Comparison of ENCODE assay signal across 8 cellular contexts in the genomic region with DNA sequence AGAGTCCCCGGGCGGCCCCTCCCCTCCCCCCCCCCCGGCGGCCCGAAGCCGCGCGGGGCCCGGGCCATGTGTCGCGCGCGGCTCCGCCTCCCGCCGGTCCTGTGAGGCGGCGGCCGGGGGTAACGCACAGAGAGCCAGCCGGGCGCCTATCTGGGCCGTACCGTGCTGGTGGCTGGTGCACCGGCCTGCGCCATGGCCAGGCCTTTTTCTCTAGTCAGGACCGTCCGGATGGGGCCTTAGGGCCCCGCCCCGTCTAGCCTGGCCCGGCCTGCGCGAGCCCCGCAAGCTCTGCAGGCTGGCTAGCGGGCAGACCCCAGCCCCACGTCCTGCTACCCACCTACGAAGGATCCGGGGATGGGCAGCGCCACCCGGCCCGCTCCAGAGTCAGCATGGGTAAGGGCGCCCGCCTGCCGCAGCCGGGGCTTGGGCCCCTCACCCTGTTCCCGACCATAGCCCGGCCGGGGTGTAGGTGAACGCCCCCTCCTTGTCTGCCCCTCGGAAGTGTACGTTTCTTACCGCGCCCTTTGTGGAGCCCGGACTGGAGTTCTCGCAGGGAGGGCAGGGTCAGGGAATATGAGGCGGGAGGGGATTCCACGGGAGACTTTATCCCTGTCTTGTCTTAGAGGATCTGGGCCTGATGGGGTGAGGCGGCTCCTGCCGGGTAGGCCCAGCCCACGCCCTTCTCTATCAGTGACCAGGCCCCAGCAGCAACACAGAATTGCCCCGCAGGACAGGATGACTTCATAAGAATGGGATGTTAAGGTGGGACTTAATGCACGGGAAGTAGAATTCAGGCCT. TPM values are rescaled to one million over a fixed set of nuclear protein-coding genes. Genes with fewer than 3 reads are reported as not detected.
DNase-seq lines count a peak whose midpoint lies in the region; ATAC-seq and TF ChIP-seq lines count a peak whose summit lies in the region.

Gene CENPT (minus strand): TSS at position 630 of the 798 bp plus-strand sequence. CDS start 13,834 bp downstream, outside the sequence.

- peak within 1 kb of the TSS; percentile 90 for H3K4me3 ChIP-seq in effector memory CD4-positive, alpha-beta T cell (ENCODE audit: insufficient read depth, low read depth, low read length, poor library complexity, severe bottlenecking)
- peak within 1 kb of the TSS; percentile 88 for H3K4me3 ChIP-seq in testis

- H3K4me1 Mint-ChIP-seq in T-helper 2 cell treated with Interferon-gamma antibody and Interleukin-4, amounts not matched to agents 5 μg/mL and 100 μg/mL, for 36 hours (ENCODE audit: low read depth), result peaks cover 41% of the 10 kb centered on the region
- peaks cover 25% of the 10 kb centered on the region for H3K4me1 Mint-ChIP-seq in memory B cell

- WGBS in testis, 2 donors, result 0 to 1% methylated on average over 2 to 36 of the region's 62 CpGs

- intact Hi-C loops in testis (cut with DNase I; ENCODE audit: low total_unique reads), result no loop called here

- H3K27ac ChIP-seq in effector memory CD4-positive, alpha-beta T cell (ENCODE audit: insufficient read depth, low read length, poor library complexity, severe bottlenecking), result peak within 1 kb of the TSS; percentile 89
- peak within 1 kb of the TSS; percentile 89 to 99 for H3K27ac ChIP-seq in testis

- peaks cover 43% of the 10 kb centered on the region for H3K4me1 ChIP-seq in effector memory CD4-positive, alpha-beta T cell (ENCODE audit: control insufficient read depth, insufficient read depth, low read length, poor library complexity, severe bottlenecking)
- peaks cover 47% of the 10 kb centered on the region for H3K4me1 ChIP-seq in testis

- DNase-seq in ELR (ENCODE audit: low read depth) (peak; percentile 90), memory B cell (ENCODE audit: low spot score in 2 of 2) (no peak), testis (peak; percentile 70)
- peak; percentile 25 for DNase-seq in T-helper 2 cell treated with Interferon-gamma antibody and Interleukin-4, amounts not matched to agents 5 μg/mL and 100 μg/mL, for 36 hours (ENCODE audit: low spot score)
- no peak for DNase-seq in effector memory CD4-positive, alpha-beta T cell
- DNase-seq in activated effector memory CD4-positive, alpha-beta T cell treated with anti-CD3 and anti-CD28 coated beads, Interleukin-2, amount 50 U/mL, for 16 hours, result no peak

- no peaks in the 10 kb centered on the region for H3K27me3 Mint-ChIP-seq in T-helper 2 cell treated with Interferon-gamma antibody and Interleukin-4, amounts not matched to agents 5 μg/mL and 100 μg/mL, for 36 hours (ENCODE audit: low read depth)
- no peaks in the 10 kb centered on the region for H3K27me3 Mint-ChIP-seq in memory B cell

- no peak for TF ChIP-seq CTCF in testis (IDR thresholded peaks at IDR 0.05)

- peak within 1 kb of the TSS; percentile 91 for H3K4me3 Mint-ChIP-seq in T-helper 2 cell treated with Interferon-gamma antibody and Interleukin-4, amounts not matched to agents 5 μg/mL and 100 μg/mL, for 36 hours
- peak within 1 kb of the TSS; percentile 90 for H3K4me3 Mint-ChIP-seq in memory B cell

- no peak for TF ChIP-seq POLR2A in testis (IDR thresholded peaks at IDR 0.05)

- ATAC-seq in GM19467 (IDR thresholded peaks at IDR 0.05; ENCODE audit: unreplicated experiment) (peak; percentile 29), HG03469 (IDR thresholded peaks at IDR 0.05; ENCODE audit: unreplicated experiment) (peak; percentile 22), memory B cell (ENCODE audit: low read depth) (peak; percentile 57)

- H3K27ac Mint-ChIP-seq in T-helper 2 cell treated with Interferon-gamma antibody and Interleukin-4, amounts not matched to agents 5 μg/mL and 100 μg/mL, for 36 hours, result peak within 1 kb of the TSS; percentile 79
- H3K27ac Mint-ChIP-seq in memory B cell, result peak within 1 kb of the TSS; percentile 88

- no peaks in the 10 kb centered on the region for H3K9me3 ChIP-seq in effector memory CD4-positive, alpha-beta T cell (ENCODE audit: control insufficient read depth, low read length)
- no peaks in the 10 kb centered on the region for H3K9me3 ChIP-seq in testis

- H3K27me3 ChIP-seq in effector memory CD4-positive, alpha-beta T cell (replicated peaks; ENCODE audit: control insufficient read depth, insufficient read depth, low read length, poor library complexity, severe bottlenecking), result no peaks in the 10 kb centered on the region
- no peaks in the 10 kb centered on the region for H3K27me3 ChIP-seq in testis

- H3K36me3 ChIP-seq in effector memory CD4-positive, alpha-beta T cell (ENCODE audit: control insufficient read depth, insufficient read depth, low read length), result no peaks in the 10 kb centered on the region
- no peaks in the 10 kb centered on the region for H3K36me3 ChIP-seq in testis (ENCODE audit: low read depth, missing control alignments)

- H3K36me3 Mint-ChIP-seq in T-helper 2 cell treated with Interferon-gamma antibody and Interleukin-4, amounts not matched to agents 5 μg/mL and 100 μg/mL, for 36 hours (ENCODE audit: low read depth), result peaks cover 7% of the 10 kb centered on the region
- H3K36me3 Mint-ChIP-seq in memory B cell, result no peaks in the 10 kb centered on the region

- no peaks in the 10 kb centered on the region for H3K9me3 Mint-ChIP-seq in T-helper 2 cell treated with Interferon-gamma antibody and Interleukin-4, amounts not matched to agents 5 μg/mL and 100 μg/mL, for 36 hours
- H3K9me3 Mint-ChIP-seq in memory B cell, result no peaks in the 10 kb centered on the region

RNA-seq across cellular contexts. Expression of gene CENPT, which starts in this region (rescaled TPM):
- total RNA-seq in testis, result 100 to 1,000 TPM; 115 to 154 TPM
- 108 TPM for polyA plus RNA-seq in testis (ENCODE audit: insufficient read depth, low read depth, low replicate concordance)

Comparison
In these comparisons a context has a peak if more than half of its experiments do, and no peak if none do; other contexts are left out.
1. DNase-seq: peak in ELR (single experiment), T-helper 2 cell treated with Interferon-gamma antibody and Interleukin-4, amounts not matched to agents 5 μg/mL and 100 μg/mL, for 36 hours (single experiment) and testis (single experiment); none in effector memory CD4-positive, alpha-beta T cell (0 of 3), memory B cell (0 of 2) and activated effector memory CD4-positive, alpha-beta T cell treated with anti-CD3 and anti-CD28 coated beads, Interleukin-2, amount 50 U/mL, for 16 hours (single experiment).
2. Peak in every context shown above with its lines, with median percentiles within 50 percentile points of each other: ATAC-seq.